ENCODE assay signal across 8 cellular contexts in genomic region chr7:23472974-23473847, GRCh38. TPM values are rescaled to one million over a fixed set of nuclear protein-coding genes. Genes with fewer than 3 reads are reported as not detected.
DNase-seq lines count a peak whose midpoint lies in the region; ATAC-seq and TF ChIP-seq lines count a peak whose summit lies in the region.

No MANE protein-coding gene starts in this region.

- no peak for TF ChIP-seq CTCF in mesothelial cell of epicardium (IDR thresholded peaks at IDR 0.05; ENCODE audit: unreplicated experiment)

- H3K4me1 Mint-ChIP-seq in activated CD8-positive, alpha-beta T cell treated with anti-CD3 and anti-CD28 coated beads, Interleukin-2, amount 10 ng/mL, durations not matched to agents 7 days and 5 days (ENCODE audit: low read depth) = peaks cover 37% of the 10 kb centered on the region
- H3K4me1 Mint-ChIP-seq in mesothelial cell of epicardium = peaks cover 36% of the 10 kb centered on the region

- peak overlapping the region; percentile 65 for H3K4me3 Mint-ChIP-seq in activated CD8-positive, alpha-beta T cell treated with anti-CD3 and anti-CD28 coated beads, Interleukin-2, amount 10 ng/mL, durations not matched to agents 7 days and 5 days
- peak overlapping the region; percentile 89 for H3K4me3 Mint-ChIP-seq in mesothelial cell of epicardium

- DNase-seq in DMS53 treated with DMSO at 0.1 percent for 48 hours (lab: John Stamatoyannopoulos, UW; ENCODE audit: unreplicated experiment) (peak; percentile 88), LoVo (ENCODE audit: low spot score) (peak; percentile 50), mesothelial cell of epicardium (ENCODE audit: low spot score in 2 of 2, unreplicated experiment in 2 of 2) (no peak), CD1c-positive myeloid dendritic cell (ENCODE audit: extremely low spot score) (no peak), NCI-H1436 (lab: John Stamatoyannopoulos, UW) (no peak)
- no peak for DNase-seq in activated CD8-positive, alpha-beta T cell treated with anti-CD3 and anti-CD28 coated beads, Interleukin-2, amount 10 ng/mL, durations not matched to agents 7 days and 5 days
- no peak for DNase-seq in activated T-cell treated with anti-CD3 and anti-CD28 coated beads, Interleukin-2, amount 50 U/mL, for 1 hour

- H3K27me3 Mint-ChIP-seq in activated CD8-positive, alpha-beta T cell treated with anti-CD3 and anti-CD28 coated beads, Interleukin-2, amount 10 ng/mL, durations not matched to agents 7 days and 5 days (ENCODE audit: low read depth) = peaks cover 51% of the 10 kb centered on the region
- no peaks in the 10 kb centered on the region for H3K27me3 Mint-ChIP-seq in mesothelial cell of epicardium (ENCODE audit: low read depth)

- CTCF ChIA-PET in activated CD8-positive, alpha-beta T cell treated with anti-CD3 and anti-CD28 coated beads, Interleukin-2, amount 10 ng/mL, durations not matched to agents 7 days and 5 days (lab: Charles Lee) = interaction anchor here (0.6 to 1.4 kb wide), 3 partner anchors 9 to 201 kb away, joined by 3 to 4 read pairs (median 4); no protein-coding TSS in a partner anchor

- H3K27ac Mint-ChIP-seq in activated CD8-positive, alpha-beta T cell treated with anti-CD3 and anti-CD28 coated beads, Interleukin-2, amount 10 ng/mL, durations not matched to agents 7 days and 5 days = no peak overlapping the region
- peak overlapping the region; percentile 93 for H3K27ac Mint-ChIP-seq in mesothelial cell of epicardium

- POLR2A ChIA-PET in activated CD8-positive, alpha-beta T cell treated with anti-CD3 and anti-CD28 coated beads, Interleukin-2, amount 10 ng/mL, durations not matched to agents 7 days and 5 days (lab: Charles Lee) = interaction anchor here (0.6 to 1.6 kb wide), 4 partner anchors 17 to 633 kb away, joined by 3 to 6 read pairs (median 3); partner anchors contain the start of gene MALSU1

- H3K9me3 Mint-ChIP-seq in activated CD8-positive, alpha-beta T cell treated with anti-CD3 and anti-CD28 coated beads, Interleukin-2, amount 10 ng/mL, durations not matched to agents 7 days and 5 days (ENCODE audit: insufficient read depth) = no peaks in the 10 kb centered on the region
- no peaks in the 10 kb centered on the region for H3K9me3 Mint-ChIP-seq in mesothelial cell of epicardium

- ATAC-seq in activated CD8-positive, alpha-beta T cell treated with anti-CD3 and anti-CD28 coated beads, Interleukin-2, amount 10 ng/mL, durations not matched to agents 7 days and 5 days = no peak
- no peak for ATAC-seq in HG03432 (IDR thresholded peaks at IDR 0.05; ENCODE audit: unreplicated experiment)

- peaks cover 5% of the 10 kb centered on the region for H3K36me3 Mint-ChIP-seq in activated CD8-positive, alpha-beta T cell treated with anti-CD3 and anti-CD28 coated beads, Interleukin-2, amount 10 ng/mL, durations not matched to agents 7 days and 5 days (ENCODE audit: low read depth)
- no peaks in the 10 kb centered on the region for H3K36me3 Mint-ChIP-seq in mesothelial cell of epicardium

RNA-seq across cellular contexts. Expression of gene IGF2BP3, which starts 2.9 kb away (rescaled TPM):
- total RNA-seq in activated CD8-positive, alpha-beta T cell treated with anti-CD3 and anti-CD28 coated beads, Interleukin-2, amount 10 ng/mL, durations not matched to agents 7 days and 5 days = under 1 TPM; 0.52 to 0.55 TPM
- total RNA-seq in mesothelial cell of epicardium = 84.3 to 91.3 TPM (median 89.1 TPM) in 3 replicates

RNA-seq across cellular contexts. Expression of gene TRA2A, which starts 58.6 kb away (rescaled TPM):
- 100 to 1,000 TPM; 108 to 113 TPM for total RNA-seq in activated CD8-positive, alpha-beta T cell treated with anti-CD3 and anti-CD28 coated beads, Interleukin-2, amount 10 ng/mL, durations not matched to agents 7 days and 5 days
- total RNA-seq in mesothelial cell of epicardium = 154 to 165 TPM (median 162 TPM) in 3 replicates

Comparison
In these comparisons a context has a peak if more than half of its experiments do, and no peak if none do; other contexts are left out.
1. DNase-seq: peak in DMS53 treated with DMSO at 0.1 percent for 48 hours (single experiment) and LoVo (single experiment); none in activated CD8-positive, alpha-beta T cell treated with anti-CD3 and anti-CD28 coated beads, Interleukin-2, amount 10 ng/mL, durations not matched to agents 7 days and 5 days (single experiment), mesothelial cell of epicardium (0 of 2), CD1c-positive myeloid dendritic cell (single experiment), NCI-H1436 (single experiment) and activated T-cell treated with anti-CD3 and anti-CD28 coated beads, Interleukin-2, amount 50 U/mL, for 1 hour (single experiment).
2. RNA of gene IGF2BP3, which starts 2.9 kb away (total RNA-seq): 84.3 to 91.3 TPM in mesothelial cell of epicardium; 0.52 to 0.55 TPM in activated CD8-positive, alpha-beta T cell treated with anti-CD3 and anti-CD28 coated beads, Interleukin-2, amount 10 ng/mL, durations not matched to agents 7 days and 5 days; every median in the first group is over 10 times any median in the second.